In genomic region chr6:139230421-139230840, GRCh38 we compare ENCODE assay signal across 10 cellular contexts.
DNase-seq lines count a peak whose midpoint lies in the region; TF ChIP-seq lines count a peak whose summit lies in the region.
"Had no signal": no experiment of that assay in that cellular context is flagged by ENCODE, and none has a peak within 500 bp of the region (broad histone marks: within the 10 kb centered on the region; RNA-seq: fewer than 3 reads in every experiment).

No MANE protein-coding gene starts in this region.

- H3K36me3 ChIP-seq in DOHH2 (ENCODE audit: control insufficient read depth, low read length) (peaks cover 10% of the 10 kb centered on the region; the same call in 1 of the 2 replicates), SU-DHL-6 (ENCODE audit: low read length) (no peaks in the 10 kb centered on the region; the same call in 1 of the 2 replicates)

- H3K9me3 Mint-ChIP-seq in mesothelial cell of epicardium, result peaks cover 17% of the 10 kb centered on the region

- no peaks in the 10 kb centered on the region for H3K79me2 ChIP-seq in DOHH2 (ENCODE audit: control insufficient read depth, low read length)
- H3K79me2 ChIP-seq in SU-DHL-6 (ENCODE audit: insufficient read depth, low read length), result no peaks in the 10 kb centered on the region

- H3K4me2 ChIP-seq in DOHH2 (ENCODE audit: low read length), result peak overlapping the region; percentile 57
- H3K4me2 ChIP-seq in SU-DHL-6 (ENCODE audit: low read depth, low read length, poor library complexity, severe bottlenecking), result peak overlapping the region; percentile 53

- H3K27ac ChIP-seq in DOHH2 (ENCODE audit: low read depth, low read length) (peak overlapping the region; percentile 89), SU-DHL-6 (ENCODE audit: low read depth, low read length) (peak overlapping the region; percentile 91)

- H3K9me3 ChIP-seq in DOHH2 (ENCODE audit: control insufficient read depth, insufficient read depth, low read length), result peaks cover 17% of the 10 kb centered on the region
- H3K9me3 ChIP-seq in SU-DHL-6 (ENCODE audit: insufficient read depth, low read length), result peaks cover 10% of the 10 kb centered on the region; the same call in 1 of the 2 replicates

- TF ChIP-seq CTCF in DOHH2 (IDR thresholded peaks at IDR 0.05; ENCODE audit: low read depth, low read length, poor library complexity, severe bottlenecking), result peak; percentile 62
- peak; percentile 55 for TF ChIP-seq CTCF in SU-DHL-6 (IDR thresholded peaks at IDR 0.05; ENCODE audit: insufficient read depth, low read length, poor library complexity, severe bottlenecking)
- no peak for TF ChIP-seq CTCF in mesothelial cell of epicardium (IDR thresholded peaks at IDR 0.05; ENCODE audit: unreplicated experiment)

- H3K27ac Mint-ChIP-seq in mesothelial cell of epicardium, result no peak overlapping the region
- H3K27ac Mint-ChIP-seq: dendritic cell treated with granulocyte-macrophage colony-stimulating factor and Interleukin-4, amounts not matched to agents 40 ng/mL and 50 ng/mL, for 4 days had no signal

- no peaks in the 10 kb centered on the region for H3K27me3 Mint-ChIP-seq in mesothelial cell of epicardium (ENCODE audit: low read depth)
- H3K27me3 Mint-ChIP-seq: dendritic cell treated with granulocyte-macrophage colony-stimulating factor and Interleukin-4, amounts not matched to agents 40 ng/mL and 50 ng/mL, for 4 days had no signal

- H3K36me3 Mint-ChIP-seq in mesothelial cell of epicardium, result peaks cover 5% of the 10 kb centered on the region

- H4K20me1 ChIP-seq in DOHH2 (ENCODE audit: control insufficient read depth, insufficient read depth, low read depth, low read length) (no peaks in the 10 kb centered on the region), SU-DHL-6 (ENCODE audit: low read depth, low read length) (no peaks in the 10 kb centered on the region)

- H3F3A ChIP-seq in DOHH2 (ENCODE audit: control insufficient read depth, insufficient read depth) (peaks cover 15% of the 10 kb centered on the region), SU-DHL-6 (ENCODE audit: insufficient read depth) (peaks cover 11% of the 10 kb centered on the region)

- peak; percentile 36 for DNase-seq in M059J (ENCODE audit: low read depth)
- peak; percentile 22 for DNase-seq in left kidney (ENCODE audit: low read depth, low spot score)
- no peak for DNase-seq in cerebellum (ENCODE audit: low spot score)
- DNase-seq in activated naive CD4-positive, alpha-beta T cell (lab: John Stamatoyannopoulos, UW), result no peak
- no peak for DNase-seq in mesothelial cell of epicardium (ENCODE audit: low spot score in 2 of 2, unreplicated experiment in 2 of 2)
- DNase-seq in RKO (ENCODE audit: low spot score), result no peak
- DNase-seq: SW 1271 had no signal

- H3K4me3 Mint-ChIP-seq in mesothelial cell of epicardium, result no peak overlapping the region
- H3K4me3 Mint-ChIP-seq: dendritic cell treated with granulocyte-macrophage colony-stimulating factor and Interleukin-4, amounts not matched to agents 40 ng/mL and 50 ng/mL, for 4 days had no signal

- peak overlapping the region; percentile 37 for H3K4me3 ChIP-seq in DOHH2 (ENCODE audit: low read length)
- no peak overlapping the region for H3K4me3 ChIP-seq in SU-DHL-6 (ENCODE audit: insufficient read depth, low read length, poor library complexity, severe bottlenecking)

- no peaks in the 10 kb centered on the region for H3K9me2 ChIP-seq in DOHH2 (replicated peaks; ENCODE audit: control insufficient read depth, low read length)
- no peaks in the 10 kb centered on the region for H3K9me2 ChIP-seq in SU-DHL-6 (replicated peaks; ENCODE audit: insufficient read depth, low read length)

- H3K4me1 ChIP-seq in DOHH2 (ENCODE audit: control insufficient read depth, low read length), result peaks cover 55% of the 10 kb centered on the region

- H3K4me1 Mint-ChIP-seq in mesothelial cell of epicardium, result no peaks in the 10 kb centered on the region

- peak overlapping the region; percentile 48 for H3K9ac ChIP-seq in SU-DHL-6 (ENCODE audit: low read length)

- H3K27me3 ChIP-seq in DOHH2 (ENCODE audit: control insufficient read depth, low read length) (no peaks in the 10 kb centered on the region), SU-DHL-6 (ENCODE audit: low read length) (no peaks in the 10 kb centered on the region)

- H2AFZ ChIP-seq in SU-DHL-6 (ENCODE audit: low read depth, low read length, severe bottlenecking), result peak overlapping the region; percentile 72

Comparison
In these comparisons a context has a peak if more than half of its experiments do, and no peak if none do; other contexts are left out.
1. DNase-seq: peak in M059J (single experiment) and left kidney (single experiment); none in cerebellum (single experiment), activated naive CD4-positive, alpha-beta T cell (0 of 4), mesothelial cell of epicardium (0 of 2) and RKO (single experiment).